In the genomic region with DNA sequence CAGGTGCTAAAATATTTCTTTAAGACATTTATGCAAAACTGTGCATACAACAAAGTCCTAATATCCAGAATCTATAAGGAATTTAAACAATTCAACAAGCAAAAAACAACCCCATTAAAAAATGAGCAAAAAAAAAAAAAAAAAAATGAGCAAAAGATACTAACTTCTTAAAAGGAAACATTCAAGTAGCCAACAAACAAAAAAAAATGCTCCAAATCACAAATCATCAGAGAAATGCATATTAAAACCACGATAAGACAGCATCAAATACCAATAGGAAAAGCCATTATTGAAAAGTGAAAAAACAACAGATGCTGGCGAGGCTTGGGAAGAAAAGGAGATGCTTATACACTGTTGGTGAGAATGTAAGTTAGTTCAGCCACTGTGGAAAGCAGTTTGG, we compare ENCODE assay signal across 1 cellular context.
TF ChIP-seq lines count a peak whose summit lies in the region.

No MANE protein-coding gene starts in this region.

TF ChIP-seq in HEK293T, 16 proteins besides CTCF, POLR2A, EP300 and RAD21 (continued from another document):
- TF ChIP-seq SP1 (IDR thresholded peaks at IDR 0.05) (no peak), HDGF (IDR thresholded peaks at IDR 0.05; ENCODE audit: borderline replicate concordance) (no peak)
